19 cellular contexts compared by ENCODE assay signal in genomic region chr17:19342611-19343255, GRCh38. TPM values are rescaled to one million over a fixed set of nuclear protein-coding genes. Genes with fewer than 3 reads are reported as not detected.
DNase-seq lines count a peak whose midpoint lies in the region; TF ChIP-seq lines count a peak whose summit lies in the region.
"Had no signal": no experiment of that assay in that cellular context is flagged by ENCODE, and none has a peak within 500 bp of the region (broad histone marks: within the 10 kb centered on the region; RNA-seq: fewer than 3 reads in every experiment).

No MANE protein-coding gene starts in this region.

- peak overlapping the region; percentile 64 for H4K91ac ChIP-seq in mesenchymal stem cell (ENCODE audit: low read length)

- H3K9me3 ChIP-seq in SK-N-MC (ENCODE audit: low read depth, low read length), result no peaks in the 10 kb centered on the region
- no peaks in the 10 kb centered on the region for H3K9me3 ChIP-seq in mesenchymal stem cell (ENCODE audit: control insufficient read depth, low read length)
- H3K9me3 ChIP-seq in esophagus squamous epithelium, result no peaks in the 10 kb centered on the region
- H3K9me3 ChIP-seq: BLaER1 treated with 17β-estradiol and CSF1 and Interleukin-3, amounts not matched to agents 10 nM and 100 nM; gastroesophageal sphincter; HAP-1; SJSA1; upper lobe of left lung had no signal

- no peak overlapping the region for H3K27ac Mint-ChIP-seq in activated CD4-positive, alpha-beta memory T cell treated with anti-CD3 and anti-CD28 coated beads for 36 hours
- no peak overlapping the region for H3K27ac Mint-ChIP-seq in activated CD4-positive, alpha-beta memory T cell treated with anti-CD3 and anti-CD28 coated beads, Interleukin-2, amount 10 ng/mL, durations not matched to agents 7 days and 5 days
- H3K27ac Mint-ChIP-seq: activated T-helper 1 cell treated with anti-CD3 and anti-CD28 coated beads, Interleukin-12 subunit alpha, Interleukin-12 subunit beta, Interleukin-2, Interleukin-4 antibody, amounts not matched to agents 30 ng/mL and 10 ng/mL and 1 ng/mL, durations not matched to agents 14 hours and 24 hours and 36 hours had no signal

- peak overlapping the region in 1 of 2 experiments; percentile 73 for H3K18ac ChIP-seq in mesenchymal stem cell (ENCODE audit: low read depth in 1 of 2, low read length in 2 of 2)

- H3K27me3 Mint-ChIP-seq in activated CD4-positive, alpha-beta memory T cell treated with anti-CD3 and anti-CD28 coated beads for 36 hours, result peaks cover 6% of the 10 kb centered on the region
- peaks cover 6% of the 10 kb centered on the region for H3K27me3 Mint-ChIP-seq in activated CD4-positive, alpha-beta memory T cell treated with anti-CD3 and anti-CD28 coated beads, Interleukin-2, amount 10 ng/mL, durations not matched to agents 7 days and 5 days

- H3K9me3 Mint-ChIP-seq in activated CD4-positive, alpha-beta memory T cell treated with anti-CD3 and anti-CD28 coated beads for 36 hours, result no peaks in the 10 kb centered on the region
- H3K9me3 Mint-ChIP-seq in activated CD4-positive, alpha-beta memory T cell treated with anti-CD3 and anti-CD28 coated beads, Interleukin-2, amount 10 ng/mL, durations not matched to agents 7 days and 5 days, result no peaks in the 10 kb centered on the region
- H3K9me3 Mint-ChIP-seq: activated T-helper 1 cell treated with anti-CD3 and anti-CD28 coated beads, Interleukin-12 subunit alpha, Interleukin-12 subunit beta, Interleukin-2, Interleukin-4 antibody, amounts not matched to agents 30 ng/mL and 10 ng/mL and 1 ng/mL, durations not matched to agents 14 hours and 24 hours and 36 hours had no signal

- TF ChIP-seq CTCF in esophagus squamous epithelium (IDR thresholded peaks at IDR 0.05), result no peak

- H3K36me3 ChIP-seq in SK-N-MC (ENCODE audit: insufficient read depth, low read length), result no peaks in the 10 kb centered on the region
- peaks cover 0 to 20% of the 10 kb centered on the region in 2 experiments for H3K36me3 ChIP-seq in mesenchymal stem cell (ENCODE audit: control insufficient read depth in 1 of 2, insufficient read depth in 2 of 2, low read depth in 1 of 2, low read length in 2 of 2)
- no peaks in the 10 kb centered on the region for H3K36me3 ChIP-seq in esophagus squamous epithelium
- H3K36me3 ChIP-seq: BLaER1 treated with 17β-estradiol and CSF1 and Interleukin-3, amounts not matched to agents 10 nM and 100 nM; gastroesophageal sphincter; HAP-1; SJSA1; upper lobe of left lung had no signal

- no peak overlapping the region for H2BK5ac ChIP-seq in mesenchymal stem cell (ENCODE audit: low read depth, low read length, poor library complexity, severe bottlenecking)

- H3K4me3 Mint-ChIP-seq in activated CD4-positive, alpha-beta memory T cell treated with anti-CD3 and anti-CD28 coated beads for 36 hours, result no peak overlapping the region
- H3K4me3 Mint-ChIP-seq in activated CD4-positive, alpha-beta memory T cell treated with anti-CD3 and anti-CD28 coated beads, Interleukin-2, amount 10 ng/mL, durations not matched to agents 7 days and 5 days, result no peak overlapping the region
- H3K4me3 Mint-ChIP-seq: activated T-helper 1 cell treated with anti-CD3 and anti-CD28 coated beads, Interleukin-12 subunit alpha, Interleukin-12 subunit beta, Interleukin-2, Interleukin-4 antibody, amounts not matched to agents 30 ng/mL and 10 ng/mL and 1 ng/mL, durations not matched to agents 14 hours and 24 hours and 36 hours had no signal

- WGBS in mesenchymal stem cell, result 94% methylated on average over 5 of the region's 7 CpGs
- 69 to 84% methylated on average over 3 to 4 of the region's 7 CpGs for WGBS in esophagus squamous epithelium, 2 donors

- no peak overlapping the region for H3K4me2 ChIP-seq in mesenchymal stem cell (ENCODE audit: low read length, poor library complexity, severe bottlenecking)
- H3K4me2 ChIP-seq: BLaER1 treated with 17β-estradiol and CSF1 and Interleukin-3, amounts not matched to agents 10 nM and 100 nM had no signal

- H2BK120ac ChIP-seq in mesenchymal stem cell (ENCODE audit: low read depth, low read length), result no peak overlapping the region

- peak overlapping the region; percentile 88 for H4K8ac ChIP-seq in mesenchymal stem cell (ENCODE audit: low read length)

- no peak overlapping the region for H3K4me3 ChIP-seq in SK-N-MC
- H3K4me3 ChIP-seq in mesenchymal stem cell (ENCODE audit: insufficient read depth in 1 of 2, low read depth in 1 of 2, low read length in 2 of 2), result no peak overlapping the region
- no peak overlapping the region for H3K4me3 ChIP-seq in esophagus squamous epithelium
- H3K4me3 ChIP-seq: BLaER1 treated with 17β-estradiol and CSF1 and Interleukin-3, amounts not matched to agents 10 nM and 100 nM; gastroesophageal sphincter; HAP-1; SJSA1; upper lobe of left lung had no signal

- no peak overlapping the region for H3K4ac ChIP-seq in mesenchymal stem cell (ENCODE audit: low read depth in 1 of 2, low read length in 2 of 2)

- POLR2A ChIA-PET in activated CD4-positive, alpha-beta memory T cell treated with anti-CD3 and anti-CD28 coated beads for 36 hours (lab: Charles Lee), result no interaction called here
- POLR2A ChIA-PET in activated CD4-positive, alpha-beta memory T cell treated with anti-CD3 and anti-CD28 coated beads, Interleukin-2, amount 10 ng/mL, durations not matched to agents 7 days and 5 days (lab: Charles Lee), result no interaction called here

- no peak overlapping the region for H2AFZ ChIP-seq in mesenchymal stem cell (ENCODE audit: low read depth, low read length)

- H3K9ac ChIP-seq in SK-N-MC (ENCODE audit: insufficient read length) (no peak overlapping the region), mesenchymal stem cell (ENCODE audit: low read length) (no peak overlapping the region)
- H3K9ac ChIP-seq: BLaER1 treated with 17β-estradiol and CSF1 and Interleukin-3, amounts not matched to agents 10 nM and 100 nM had no signal

- peak overlapping the region; percentile 35 for H2BK15ac ChIP-seq in mesenchymal stem cell (ENCODE audit: low read depth, poor library complexity, severe bottlenecking)

- peak overlapping the region; percentile 25; the same call in 1 of the 2 replicates for H3K27ac ChIP-seq in SK-N-MC
- no peak overlapping the region for H3K27ac ChIP-seq in mesenchymal stem cell (ENCODE audit: low read length, poor library complexity, severe bottlenecking)
- peak overlapping the region; percentile 53 for H3K27ac ChIP-seq in substantia nigra (ENCODE audit: low read depth, low read length, poor library complexity, severe bottlenecking)
- peak overlapping the region in 2 of 4 donors; percentile 29 to 33 for H3K27ac ChIP-seq in esophagus squamous epithelium
- H3K27ac ChIP-seq: BLaER1 treated with 17β-estradiol and CSF1 and Interleukin-3, amounts not matched to agents 10 nM and 100 nM; gastroesophageal sphincter; SJSA1; upper lobe of left lung had no signal

- H3K36me3 Mint-ChIP-seq in activated CD4-positive, alpha-beta memory T cell treated with anti-CD3 and anti-CD28 coated beads for 36 hours, result no peaks in the 10 kb centered on the region
- H3K36me3 Mint-ChIP-seq in activated CD4-positive, alpha-beta memory T cell treated with anti-CD3 and anti-CD28 coated beads, Interleukin-2, amount 10 ng/mL, durations not matched to agents 7 days and 5 days (ENCODE audit: low read depth), result no peaks in the 10 kb centered on the region

- CTCF ChIA-PET in activated CD4-positive, alpha-beta memory T cell treated with anti-CD3 and anti-CD28 coated beads for 36 hours (lab: Charles Lee), result no interaction called here
- CTCF ChIA-PET in activated CD4-positive, alpha-beta memory T cell treated with anti-CD3 and anti-CD28 coated beads, Interleukin-2, amount 10 ng/mL, durations not matched to agents 7 days and 5 days (lab: Charles Lee), result interaction anchor here (0.6 kb wide), 1 partner anchor 13 kb away, joined by 3 read pairs; no protein-coding TSS in a partner anchor

- intact Hi-C loops in activated CD4-positive, alpha-beta memory T cell treated with anti-CD3 and anti-CD28 coated beads for 36 hours (cut with micrococcal nuclease), result no loop called here
- intact Hi-C loops in esophagus squamous epithelium (cut with DNase I), result no loop called here

- H3K23ac ChIP-seq in mesenchymal stem cell (ENCODE audit: low read length in 2 of 2), result no peak overlapping the region

- no peak for TF ChIP-seq POLR2A in esophagus squamous epithelium (IDR thresholded peaks at IDR 0.05)

- no peaks in the 10 kb centered on the region for H3K27me3 ChIP-seq in mesenchymal stem cell (ENCODE audit: control insufficient read depth in 1 of 2, insufficient read depth in 1 of 2, low read length in 2 of 2)
- H3K27me3 ChIP-seq in esophagus squamous epithelium, result no peaks in the 10 kb centered on the region
- H3K27me3 ChIP-seq: gastroesophageal sphincter, SJSA1, upper lobe of left lung had no signal

- DNase-seq in activated CD4-positive, alpha-beta memory T cell treated with anti-CD3 and anti-CD28 coated beads for 36 hours, result peak; percentile 6
- no peak for DNase-seq in activated CD4-positive, alpha-beta memory T cell treated with anti-CD3 and anti-CD28 coated beads, Interleukin-2, amount 10 ng/mL, durations not matched to agents 7 days and 5 days
- DNase-seq in SK-N-MC (ENCODE audit: low read depth, low spot score) (no peak), mesenchymal stem cell (no peak), substantia nigra (lab: John Stamatoyannopoulos, UW) (peak in 1 of 49 donors; percentile 81), activated gamma-delta T cell (lab: John Stamatoyannopoulos, UW) (no peak), germinal center (ENCODE audit: low spot score) (no peak), esophagus squamous epithelium (lab: John Stamatoyannopoulos, UW) (no peak)
- DNase-seq: NCI-H1417; PC-3; stimulated activated CD4-positive, alpha-beta T cell treated with anti-CD3 and anti-CD28 coated beads, Interleukin-1b, Interleukin-23, amount 100 ng/mL, for 48 hours; stimulated activated naive CD4-positive, alpha-beta T cell treated with Interleukin-2 at 50 U/mL for 16 hours had no signal

- peak overlapping the region in 1 of 2 experiments; percentile 38 for H2BK12ac ChIP-seq in mesenchymal stem cell (ENCODE audit: low read length in 2 of 2)

- H3K4me1 ChIP-seq in mesenchymal stem cell (ENCODE audit: control insufficient read depth, insufficient read depth, low read depth, low read length) (peaks cover 37% of the 10 kb centered on the region), esophagus squamous epithelium (peaks cover 22 to 72% (median 32%) of the 10 kb centered on the region in 3 donors)

- no peaks in the 10 kb centered on the region for H3K4me1 Mint-ChIP-seq in activated CD4-positive, alpha-beta memory T cell treated with anti-CD3 and anti-CD28 coated beads for 36 hours (ENCODE audit: low read depth)
- H3K4me1 Mint-ChIP-seq in activated CD4-positive, alpha-beta memory T cell treated with anti-CD3 and anti-CD28 coated beads, Interleukin-2, amount 10 ng/mL, durations not matched to agents 7 days and 5 days, result no peaks in the 10 kb centered on the region

- H2AK5ac ChIP-seq in mesenchymal stem cell (ENCODE audit: low read length, severe bottlenecking), result peak overlapping the region; percentile 46

- no peak overlapping the region for H3K14ac ChIP-seq in mesenchymal stem cell (ENCODE audit: low read length in 2 of 2)

- H3K79me1 ChIP-seq in mesenchymal stem cell (replicated peaks; ENCODE audit: low read length, poor library complexity, severe bottlenecking), result no peaks in the 10 kb centered on the region

RNA-seq across cellular contexts. Expression of gene B9D1, which starts 19.8 kb away (rescaled TPM):
- total RNA-seq in activated CD4-positive, alpha-beta memory T cell treated with anti-CD3 and anti-CD28 coated beads for 36 hours, result 1 to 10 TPM; 7.2 to 7.6 TPM
- total RNA-seq in activated CD4-positive, alpha-beta memory T cell treated with anti-CD3 and anti-CD28 coated beads, Interleukin-2, amount 10 ng/mL, durations not matched to agents 7 days and 5 days, result 1 to 10 TPM; 2.7 to 3.1 TPM
- 30.2 TPM for polyA plus RNA-seq in mesenchymal stem cell (2013, experiment 1 of 2)
- polyA plus RNA-seq in mesenchymal stem cell (2013, experiment 2 of 2), result 30.8 TPM
- 10 to 100 TPM in 3 of 4 donors, 1 to 10 TPM in 1; 9.2 to 24.5 (median 13.0) TPM for total RNA-seq in esophagus squamous epithelium

RNA-seq across cellular contexts. Expression of gene MAPK7, which starts 35.6 kb away (rescaled TPM):
- total RNA-seq in activated CD4-positive, alpha-beta memory T cell treated with anti-CD3 and anti-CD28 coated beads for 36 hours, result 10 to 100 TPM; 15.4 to 17.2 TPM
- 10 to 100 TPM; 40.6 to 41.4 TPM for total RNA-seq in activated CD4-positive, alpha-beta memory T cell treated with anti-CD3 and anti-CD28 coated beads, Interleukin-2, amount 10 ng/mL, durations not matched to agents 7 days and 5 days
- polyA plus RNA-seq in mesenchymal stem cell (2013, experiment 1 of 2), result 33.6 TPM
- 30.7 TPM for polyA plus RNA-seq in mesenchymal stem cell (2013, experiment 2 of 2)
- 10 to 100 TPM; 22.6 to 39.7 (median 28.1) TPM for total RNA-seq in esophagus squamous epithelium

RNA-seq across cellular contexts. Expression of gene MFAP4, which starts 44.3 kb away (rescaled TPM):
- total RNA-seq in activated CD4-positive, alpha-beta memory T cell treated with anti-CD3 and anti-CD28 coated beads for 36 hours, result not detected
- total RNA-seq in activated CD4-positive, alpha-beta memory T cell treated with anti-CD3 and anti-CD28 coated beads, Interleukin-2, amount 10 ng/mL, durations not matched to agents 7 days and 5 days, result not detected
- 238 TPM for polyA plus RNA-seq in mesenchymal stem cell (2013, experiment 1 of 2)
- 237 TPM for polyA plus RNA-seq in mesenchymal stem cell (2013, experiment 2 of 2)
- 100 to 1,000 TPM in 1 of 4 donors, 10 to 100 TPM in 2, 1 to 10 TPM in 1; 4.3 to 365 (median 21.6) TPM for total RNA-seq in esophagus squamous epithelium
- total RNA-seq: activated T-helper 1 cell treated with anti-CD3 and anti-CD28 coated beads, Interleukin-12 subunit alpha, Interleukin-12 subunit beta, Interleukin-2, Interleukin-4 antibody, amounts not matched to agents 30 ng/mL and 10 ng/mL and 1 ng/mL, durations not matched to agents 14 hours and 24 hours and 36 hours; PC-3; T-helper 2 cell treated with Interferon-gamma antibody and Interleukin-4, amounts not matched to agents 100 ng/mL and 5 ng/mL, for 36 hours had no signal

Comparison
In these comparisons a context has a peak if more than half of its experiments do, and no peak if none do; other contexts are left out.
1. RNA of gene MFAP4, which starts 44.3 kb away (total RNA-seq): 4.3 to 365 TPM in esophagus squamous epithelium; not detected in activated CD4-positive, alpha-beta memory T cell treated with anti-CD3 and anti-CD28 coated beads, Interleukin-2, amount 10 ng/mL, durations not matched to agents 7 days and 5 days and not detected in activated CD4-positive, alpha-beta memory T cell treated with anti-CD3 and anti-CD28 coated beads for 36 hours; every median in the first group is over 4 times any median in the second.